ENCODE assay signal across 27 cellular contexts in genomic region chr12:124308741-124309140, GRCh38. TPM values are rescaled to one million over a fixed set of nuclear protein-coding genes. Genes with fewer than 3 reads are reported as not detected.
"Had no signal": no experiment of that assay in that cellular context is flagged by ENCODE, and none has a peak within 500 bp of the region (broad histone marks: within the 10 kb centered on the region; RNA-seq: fewer than 3 reads in every experiment).

No MANE protein-coding gene starts in this region.

- H3K4me1 Mint-ChIP-seq: endodermal cell, immature natural killer cell, mesothelial cell of epicardium had no signal

- H3K36me3 ChIP-seq: esophagus squamous epithelium, gastrocnemius medialis, heart left ventricle, left lung, lower lobe of right lung had no signal

- H3K4me1 ChIP-seq: esophagus squamous epithelium, gastrocnemius medialis, heart left ventricle, left lung, lower lobe of right lung had no signal

- H3K27ac Mint-ChIP-seq: effector memory CD8-positive, alpha-beta T cell; endodermal cell; immature natural killer cell; mesothelial cell of epicardium had no signal

- H3K36me3 Mint-ChIP-seq: immature natural killer cell had no signal

- H3K4me3 ChIP-seq: coronary artery, dorsolateral prefrontal cortex, esophagus squamous epithelium, gastrocnemius medialis, heart left ventricle, hepatocyte, left lung, lower lobe of right lung had no signal

- ATAC-seq: effector memory CD8-positive, alpha-beta T cell; esophagus mucosa; gastrocnemius medialis; heart left ventricle; left cardiac atrium; left lung; left ventricle myocardium superior; lower lobe of right lung had no signal

- FAIRE-seq: colon, endometrium had no signal

- H3K9me3 ChIP-seq: esophagus squamous epithelium, gastrocnemius medialis, heart left ventricle, left lung, lower lobe of right lung had no signal

- H3K9me3 Mint-ChIP-seq: effector memory CD8-positive, alpha-beta T cell; endodermal cell; immature natural killer cell; mesothelial cell of epicardium had no signal

- H3K27me3 Mint-ChIP-seq: effector memory CD8-positive, alpha-beta T cell had no signal

- H3K4me3 Mint-ChIP-seq: effector memory CD8-positive, alpha-beta T cell; endodermal cell; immature natural killer cell; mesothelial cell of epicardium had no signal

- H3K27ac ChIP-seq: coronary artery, dorsolateral prefrontal cortex, epithelial cell of prostate, esophagus squamous epithelium, gastrocnemius medialis, heart left ventricle, hepatocyte, left lung, lower lobe of right lung had no signal

- H3K27me3 ChIP-seq: dorsolateral prefrontal cortex, gastrocnemius medialis, heart left ventricle, hepatocyte, left lung had no signal

- DNase-seq: dermis blood vessel endothelial cell; dorsolateral prefrontal cortex; effector CD8-positive, alpha-beta T cell; effector memory CD8-positive, alpha-beta T cell; endodermal cell; erythroblast; esophagus squamous epithelium; foreskin fibroblast; foreskin melanocyte; gastrocnemius medialis; hypothalamus; immature natural killer cell; islet precursor cell; left cardiac atrium; lower lobe of right lung; mesenchymal stem cell had no signal

RNA-seq across cellular contexts. Expression of gene RFLNA, which starts 13.8 kb away (rescaled TPM):
- total RNA-seq: esophagus mucosa, mesenteric fat pad had no signal
- polyA plus RNA-seq: immature natural killer cell had no signal
